ENCODE assay signal across 8 cellular contexts in genomic region chr1:61042679-61043009, GRCh38. TPM values are rescaled to one million over a fixed set of nuclear protein-coding genes. Genes with fewer than 3 reads are reported as not detected.
DNase-seq lines count a peak whose midpoint lies in the region; ATAC-seq, FAIRE-seq and TF ChIP-seq lines count a peak whose summit lies in the region.

No MANE protein-coding gene starts in this region.

- no peaks in the 10 kb centered on the region for H3K36me3 Mint-ChIP-seq in CD8-positive, alpha-beta T cell

- H3K27ac Mint-ChIP-seq in CD8-positive, alpha-beta T cell: no peak overlapping the region

- peak overlapping the region; percentile 50 for H3K4me3 ChIP-seq in CD8-positive, alpha-beta T cell (ENCODE audit: low read depth, low read length)
- H3K4me3 ChIP-seq in PC-3 (ENCODE audit: low read length): peak overlapping the region; percentile 56
- H3K4me3 ChIP-seq in esophagus squamous epithelium: peak overlapping the region; percentile 61 to 74 (median 62)
- peak overlapping the region; percentile 4 to 53 (median 43) for H3K4me3 ChIP-seq in pancreas

- BruUV-seq in PC-3 (replicated peaks; lab: Mats Ljungman, UMichigan): no TSS peak

- CTCF ChIA-PET in CD8-positive, alpha-beta T cell (lab: Charles Lee): interaction anchor here (0.7 to 2.2 kb wide), 21 partner anchors 9 to 1071 kb away, joined by 3 to 9 read pairs (median 3); no protein-coding TSS in a partner anchor
- CTCF ChIA-PET in PC-3 (lab: Charles Lee): interaction anchor here (0.5 to 1.6 kb wide), 7 partner anchors 13 to 886 kb away, joined by 3 to 6 read pairs (median 3); no protein-coding TSS in a partner anchor

- 39 to 42% methylated on average over 9 to 14 of the region's 16 CpGs for WGBS in esophagus squamous epithelium, 2 donors
- WGBS in pancreas, 2 donors: 27 to 28% methylated on average over 16 of the region's 16 CpGs

- H3K4me1 ChIP-seq in CD8-positive, alpha-beta T cell (ENCODE audit: insufficient read depth, low read length): peaks cover 6% of the 10 kb centered on the region
- H3K4me1 ChIP-seq in PC-3 (ENCODE audit: insufficient read depth, low read length) (no peaks in the 10 kb centered on the region; the same call in 1 of the 2 replicates), esophagus squamous epithelium (peaks cover 0 to 16% (median 0%) of the 10 kb centered on the region in 3 donors), pancreas (peaks cover 0 to 4% (median 0%) of the 10 kb centered on the region in 3 donors)

- FAIRE-seq in pancreas (lab: Jason Lieb, UNC): no peak

- H3K27me3 Mint-ChIP-seq in CD8-positive, alpha-beta T cell (ENCODE audit: low read depth): peaks cover 25% of the 10 kb centered on the region

- no peaks in the 10 kb centered on the region for H3K27me3 ChIP-seq in CD8-positive, alpha-beta T cell (ENCODE audit: insufficient read depth, low read length)
- no peaks in the 10 kb centered on the region for H3K27me3 ChIP-seq in PC-3 (ENCODE audit: low read length)
- no peaks in the 10 kb centered on the region for H3K27me3 ChIP-seq in esophagus squamous epithelium
- no peaks in the 10 kb centered on the region for H3K27me3 ChIP-seq in pancreas

- H3K9me3 Mint-ChIP-seq in CD8-positive, alpha-beta T cell: no peaks in the 10 kb centered on the region

- ATAC-seq in CD8-positive, alpha-beta T cell: no peak
- ATAC-seq in PC-3 (no peak), pancreas (no peak), HG02642 (IDR thresholded peaks at IDR 0.05; ENCODE audit: poor library complexity, unreplicated experiment) (no peak), GM19467 (IDR thresholded peaks at IDR 0.05; ENCODE audit: unreplicated experiment) (no peak), esophagus mucosa (no peak)

- no peaks in the 10 kb centered on the region for H3K36me3 ChIP-seq in CD8-positive, alpha-beta T cell (ENCODE audit: insufficient read depth, low read length)
- H3K36me3 ChIP-seq in PC-3 (ENCODE audit: low read depth, low read length) (no peaks in the 10 kb centered on the region), esophagus squamous epithelium (no peaks in the 10 kb centered on the region), pancreas (no peaks in the 10 kb centered on the region)

- H3K9ac ChIP-seq in PC-3 (ENCODE audit: low read length): no peak overlapping the region

- POLR2A ChIA-PET in CD8-positive, alpha-beta T cell (lab: Charles Lee): no interaction called here
- POLR2A ChIA-PET in PC-3 (lab: Charles Lee; ENCODE audit: unreplicated experiment): interaction anchor here (0.6 kb wide), 1 partner anchor 1071 kb away, joined by 3 read pairs; no protein-coding TSS in a partner anchor

- no peaks in the 10 kb centered on the region for H3K9me2 ChIP-seq in PC-3 (replicated peaks; ENCODE audit: low read length)

- DNase-seq in CD8-positive, alpha-beta T cell: no peak
- DNase-seq in PC-3 (no peak), esophagus squamous epithelium (lab: John Stamatoyannopoulos, UW) (no peak), pancreas (no peak)
- no peak for DNase-seq in stimulated activated CD4-positive, alpha-beta T cell treated with anti-CD3 and anti-CD28 coated beads, Interleukin-2, amount 100 ng/mL, for 24 hours

- H3K4me2 ChIP-seq in PC-3 (ENCODE audit: low read length): peak overlapping the region; percentile 78

- no peaks in the 10 kb centered on the region for H3F3A ChIP-seq in PC-3 (ENCODE audit: low read length, unreplicated experiment)

- peak overlapping the region; percentile 77 for H2AFZ ChIP-seq in PC-3 (ENCODE audit: low read length)

- no peak overlapping the region for H3K27ac ChIP-seq in CD8-positive, alpha-beta T cell (ENCODE audit: low read depth, low read length)
- H3K27ac ChIP-seq in PC-3 (ENCODE audit: low read length) (no peak overlapping the region), esophagus squamous epithelium (peak overlapping the region in 3 of 4 donors; percentile 86 to 87 (median 86)), pancreas (no peak overlapping the region)

- TF ChIP-seq POLR2A in esophagus squamous epithelium (IDR thresholded peaks at IDR 0.05): no peak

- intact Hi-C loops in CD8-positive, alpha-beta T cell (cut with DNase I, micrococcal nuclease): loop anchor here (2.0 to 5.0 kb wide), 3 partner anchors 35 to 1070 kb away; no protein-coding TSS in a partner anchor
- intact Hi-C loops in PC-3 (cut with micrococcal nuclease) (loop anchor here (1.0 to 5.0 kb wide), 4 partner anchors 63 to 885 kb away; no protein-coding TSS in a partner anchor), esophagus squamous epithelium (cut with DNase I) (loop anchor here (5.0 to 10.0 kb wide), 2 partner anchors 65 to 302 kb away; no protein-coding TSS in a partner anchor), pancreas (cut with DNase I) (loop anchor here in 2 of 3 donors (10.0 kb wide), 3 partner anchors 402 to 1068 kb away; no protein-coding TSS in a partner anchor)

- no peaks in the 10 kb centered on the region for H3K9me3 ChIP-seq in CD8-positive, alpha-beta T cell (ENCODE audit: low read length)
- H3K9me3 ChIP-seq in PC-3 (ENCODE audit: low read length) (no peaks in the 10 kb centered on the region), esophagus squamous epithelium (no peaks in the 10 kb centered on the region), pancreas (no peaks in the 10 kb centered on the region)

- no peaks in the 10 kb centered on the region for H3K79me2 ChIP-seq in PC-3 (ENCODE audit: low read length)

- no peak for TF ChIP-seq CTCF in CD8-positive, alpha-beta T cell (IDR thresholded peaks at IDR 0.05)
- no peak for TF ChIP-seq CTCF in PC-3 (conservative IDR thresholded peaks at IDR 0.05; ENCODE audit: low read depth, low read length)
- TF ChIP-seq CTCF in esophagus squamous epithelium (IDR thresholded peaks at IDR 0.05): no peak
- no peak for TF ChIP-seq CTCF in pancreas (IDR thresholded peaks at IDR 0.05)

- H3K4me1 Mint-ChIP-seq in CD8-positive, alpha-beta T cell (ENCODE audit: low read depth): peaks cover 6% of the 10 kb centered on the region

- peak overlapping the region; percentile 82 for H3K4me3 Mint-ChIP-seq in CD8-positive, alpha-beta T cell

- H4K20me1 ChIP-seq in PC-3 (ENCODE audit: low read length): no peaks in the 10 kb centered on the region

RNA-seq across cellular contexts. Expression of gene NFIA, which starts 39.7 kb away (rescaled TPM):
- total RNA-seq in CD8-positive, alpha-beta T cell: 1 to 10 TPM; 5.3 to 6.7 TPM
- total RNA-seq in PC-3 (2014; rRNA removed) (5.2 and 12.7 TPM in 2 replicates), esophagus squamous epithelium (10 to 100 TPM; 27.9 to 79.9 (median 36.7) TPM), pancreas (10 to 100 TPM; 29.0 to 48.1 (median 32.8) TPM), esophagus mucosa (47.5 TPM)
- 1 to 10 TPM; 4.9 to 5.6 TPM for polyA plus RNA-seq in pancreas

Comparison
In these comparisons a context has a peak if more than half of its experiments do, and no peak if none do; other contexts are left out.
1. H3K27ac ChIP-seq: peak in esophagus squamous epithelium (3 of 4); none in CD8-positive, alpha-beta T cell (single experiment), PC-3 (single experiment) and pancreas (0 of 4).
2. Peak in every context shown above with its lines, with median percentiles within 50 percentile points of each other: H3K4me3 ChIP-seq.